ENCODE assay signal across 1 cellular context in the genomic region with DNA sequence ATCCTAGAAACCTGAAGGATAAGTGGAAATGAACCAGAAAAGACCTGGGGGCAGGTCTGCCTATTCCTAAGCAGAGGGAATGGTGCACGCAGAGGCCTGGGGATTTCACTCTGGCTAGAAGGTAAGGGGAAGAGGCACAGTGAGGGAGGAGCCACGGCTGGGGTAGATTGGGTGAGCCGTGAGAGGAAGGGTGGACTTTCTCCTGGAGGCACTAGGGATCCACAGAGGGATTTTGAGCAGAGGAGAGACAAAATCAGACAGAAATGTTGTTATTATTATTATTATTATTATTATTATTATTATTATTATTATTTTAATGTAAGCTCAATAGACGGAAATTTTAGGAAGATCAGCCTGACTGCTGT.
TF ChIP-seq lines count a peak whose summit lies in the region.

No MANE protein-coding gene starts in this region.

TF ChIP-seq in GM23338, 12 proteins besides CTCF, POLR2A, EP300 and RAD21 (continued from another document):
- TF ChIP-seq, protein P1, sequence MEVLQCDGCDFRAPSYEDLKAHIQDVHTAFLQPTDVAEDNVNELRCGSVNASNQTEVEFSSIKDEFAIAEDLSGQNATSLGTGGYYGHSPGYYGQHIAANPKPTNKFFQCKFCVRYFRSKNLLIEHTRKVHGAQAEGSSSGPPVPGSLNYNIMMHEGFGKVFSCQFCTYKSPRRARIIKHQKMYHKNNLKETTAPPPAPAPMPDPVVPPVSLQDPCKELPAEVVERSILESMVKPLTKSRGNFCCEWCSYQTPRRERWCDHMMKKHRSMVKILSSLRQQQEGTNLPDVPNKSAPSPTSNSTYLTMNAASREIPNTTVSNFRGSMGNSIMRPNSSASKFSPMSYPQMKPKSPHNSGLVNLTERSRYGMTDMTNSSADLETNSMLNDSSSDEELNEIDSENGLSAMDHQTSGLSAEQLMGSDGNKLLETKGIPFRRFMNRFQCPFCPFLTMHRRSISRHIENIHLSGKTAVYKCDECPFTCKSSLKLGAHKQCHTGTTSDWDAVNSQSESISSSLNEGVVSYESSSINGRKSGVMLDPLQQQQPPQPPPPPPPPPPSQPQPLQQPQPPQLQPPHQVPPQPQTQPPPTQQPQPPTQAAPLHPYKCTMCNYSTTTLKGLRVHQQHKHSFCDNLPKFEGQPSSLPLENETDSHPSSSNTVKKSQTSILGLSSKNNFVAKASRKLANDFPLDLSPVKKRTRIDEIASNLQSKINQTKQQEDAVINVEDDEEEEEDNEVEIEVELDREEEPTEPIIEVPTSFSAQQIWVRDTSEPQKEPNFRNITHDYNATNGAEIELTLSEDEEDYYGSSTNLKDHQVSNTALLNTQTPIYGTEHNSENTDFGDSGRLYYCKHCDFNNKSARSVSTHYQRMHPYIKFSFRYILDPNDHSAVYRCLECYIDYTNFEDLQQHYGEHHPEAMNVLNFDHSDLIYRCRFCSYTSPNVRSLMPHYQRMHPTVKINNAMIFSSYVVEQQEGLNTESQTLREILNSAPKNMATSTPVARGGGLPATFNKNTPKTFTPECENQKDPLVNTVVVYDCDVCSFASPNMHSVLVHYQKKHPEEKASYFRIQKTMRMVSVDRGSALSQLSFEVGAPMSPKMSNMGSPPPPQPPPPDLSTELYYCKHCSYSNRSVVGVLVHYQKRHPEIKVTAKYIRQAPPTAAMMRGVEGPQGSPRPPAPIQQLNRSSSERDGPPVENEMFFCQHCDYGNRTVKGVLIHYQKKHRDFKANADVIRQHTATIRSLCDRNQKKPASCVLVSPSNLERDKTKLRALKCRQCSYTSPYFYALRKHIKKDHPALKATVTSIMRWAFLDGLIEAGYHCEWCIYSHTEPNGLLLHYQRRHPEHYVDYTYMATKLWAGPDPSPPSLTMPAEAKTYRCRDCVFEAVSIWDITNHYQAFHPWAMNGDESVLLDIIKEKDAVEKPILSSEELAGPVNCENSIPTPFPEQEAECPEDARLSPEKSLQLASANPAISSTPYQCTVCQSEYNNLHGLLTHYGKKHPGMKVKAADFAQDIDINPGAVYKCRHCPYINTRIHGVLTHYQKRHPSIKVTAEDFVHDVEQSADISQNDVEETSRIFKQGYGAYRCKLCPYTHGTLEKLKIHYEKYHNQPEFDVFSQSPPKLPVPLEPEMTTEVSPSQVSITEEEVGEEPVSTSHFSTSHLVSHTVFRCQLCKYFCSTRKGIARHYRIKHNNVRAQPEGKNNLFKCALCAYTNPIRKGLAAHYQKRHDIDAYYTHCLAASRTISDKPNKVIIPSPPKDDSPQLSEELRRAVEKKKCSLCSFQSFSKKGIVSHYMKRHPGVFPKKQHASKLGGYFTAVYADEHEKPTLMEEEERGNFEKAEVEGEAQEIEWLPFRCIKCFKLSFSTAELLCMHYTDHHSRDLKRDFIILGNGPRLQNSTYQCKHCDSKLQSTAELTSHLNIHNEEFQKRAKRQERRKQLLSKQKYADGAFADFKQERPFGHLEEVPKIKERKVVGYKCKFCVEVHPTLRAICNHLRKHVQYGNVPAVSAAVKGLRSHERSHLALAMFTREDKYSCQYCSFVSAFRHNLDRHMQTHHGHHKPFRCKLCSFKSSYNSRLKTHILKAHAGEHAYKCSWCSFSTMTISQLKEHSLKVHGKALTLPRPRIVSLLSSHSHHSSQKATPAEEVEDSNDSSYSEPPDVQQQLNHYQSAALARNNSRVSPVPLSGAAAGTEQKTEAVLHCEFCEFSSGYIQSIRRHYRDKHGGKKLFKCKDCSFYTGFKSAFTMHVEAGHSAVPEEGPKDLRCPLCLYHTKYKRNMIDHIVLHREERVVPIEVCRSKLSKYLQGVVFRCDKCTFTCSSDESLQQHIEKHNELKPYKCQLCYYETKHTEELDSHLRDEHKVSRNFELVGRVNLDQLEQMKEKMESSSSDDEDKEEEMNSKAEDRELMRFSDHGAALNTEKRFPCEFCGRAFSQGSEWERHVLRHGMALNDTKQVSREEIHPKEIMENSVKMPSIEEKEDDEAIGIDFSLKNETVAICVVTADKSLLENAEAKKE (CRISPR knock-in tag; IDR thresholded peaks at IDR 0.05): no peak
- no peak for TF ChIP-seq EZH2phosphoT487 (IDR thresholded peaks at IDR 0.05; ENCODE audit: unreplicated experiment)
- no peak for TF ChIP-seq NANOG (IDR thresholded peaks at IDR 0.05; ENCODE audit: borderline replicate concordance)
- TF ChIP-seq ZNF331 (CRISPR knock-in tag; IDR thresholded peaks at IDR 0.05; ENCODE audit: low read depth): no peak
- no peak for TF ChIP-seq REST (IDR thresholded peaks at IDR 0.05; ENCODE audit: unreplicated experiment)
- TF ChIP-seq POLR2AphosphoS5 (IDR thresholded peaks at IDR 0.05; ENCODE audit: low read depth): no peak
- no peak for TF ChIP-seq ETS1 (IDR thresholded peaks at IDR 0.05)
- TF ChIP-seq ZNF114 (CRISPR knock-in tag; IDR thresholded peaks at IDR 0.05): no peak
- TF ChIP-seq EZH2 (IDR thresholded peaks at IDR 0.05; ENCODE audit: low read depth, unreplicated experiment): no peak
- TF ChIP-seq CREB1 (CRISPR knock-in tag; IDR thresholded peaks at IDR 0.05; ENCODE audit: low read depth): no peak
- no peak for TF ChIP-seq STAT1 (IDR thresholded peaks at IDR 0.05; ENCODE audit: unreplicated experiment)
